ENCODE assay signal across 7 cellular contexts in the genomic region with DNA sequence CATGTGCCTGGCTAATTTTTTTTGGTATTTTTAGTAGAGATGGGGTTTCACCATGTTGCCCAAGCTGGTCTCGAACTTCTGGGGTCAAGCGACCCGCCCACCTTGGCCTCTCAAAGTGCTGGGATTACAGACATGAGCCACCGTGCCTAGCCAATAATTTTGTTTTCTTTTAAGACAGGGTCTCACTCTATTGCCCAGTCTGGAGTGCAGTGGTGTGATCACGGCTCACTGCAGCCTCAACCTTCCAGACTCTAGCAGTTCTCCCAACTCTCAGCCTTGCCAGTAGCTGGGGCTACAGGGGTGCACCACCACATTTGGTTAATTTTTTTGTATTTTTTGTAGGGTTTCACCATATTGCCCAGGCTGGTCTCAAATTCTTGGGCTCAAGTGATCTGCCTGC.
A peak's percentile ranks its signal among the peaks of the same experiment; 100 is the strongest.
DNase-seq lines count a peak whose midpoint lies in the region; ATAC-seq, FAIRE-seq and TF ChIP-seq lines count a peak whose summit lies in the region.
"Not testable (repeated sequence)": the region's sequence is repeated elsewhere in the genome, so short reads cannot be mapped to it uniquely, and the experiment has no call there.

No MANE protein-coding gene starts in this region.

- peak; percentile 7 for FAIRE-seq in bronchial epithelial cell (lab: Jason Lieb, UNC)

- not testable (repeated sequence) for TF ChIP-seq CTCF in HEK293 (tag by site-specific recombination; IDR thresholded peaks at IDR 0.05); WTC11 (IDR thresholded peaks at IDR 0.05); bronchial epithelial cell (IDR thresholded peaks at IDR 0.05; ENCODE audit: insufficient read depth, low read length, severe bottlenecking); glutamatergic neuron (IDR thresholded peaks at IDR 0.05; ENCODE audit: partially characterized antibody, unreplicated experiment); nephron (IDR thresholded peaks at IDR 0.05; ENCODE audit: unreplicated experiment in 3 of 3); parathyroid adenoma (IDR thresholded peaks at IDR 0.05)

- not testable (repeated sequence) for H3K27me3 Mint-ChIP-seq in WTC11 (ENCODE audit: low read depth); activated CD4-positive, alpha-beta T cell treated with anti-CD3 and anti-CD28 coated beads, Interleukin-2, amount 10 ng/mL, durations not matched to agents 24 days and 14 days; glutamatergic neuron (ENCODE audit: unreplicated experiment); nephron (ENCODE audit: low read depth)

- H3K36me3 Mint-ChIP-seq in WTC11; activated CD4-positive, alpha-beta T cell treated with anti-CD3 and anti-CD28 coated beads, Interleukin-2, amount 10 ng/mL, durations not matched to agents 24 days and 14 days (ENCODE audit: low read depth); glutamatergic neuron (ENCODE audit: unreplicated experiment); nephron (ENCODE audit: low read depth): not testable (repeated sequence)

- not testable (repeated sequence) for H3K9me3 ChIP-seq in HEK293 (ENCODE audit: control insufficient read depth, insufficient read depth, low read depth, low read length); parathyroid adenoma (ENCODE audit: control insufficient read depth, low read length)

- not testable (repeated sequence) for ATAC-seq in WTC11

- POLR2A ChIA-PET in HEK293 (lab: Yijun Ruan, JAX): not testable (repeated sequence)
- POLR2A ChIA-PET in WTC11 (lab: Charles Lee): interaction anchor here (0.6 kb wide), 1 partner anchor 9 kb away, joined by 3 read pairs; no protein-coding TSS in a partner anchor

- not testable (repeated sequence) for H3K36me3 ChIP-seq in HEK293 (ENCODE audit: control insufficient read depth in 2 of 2, insufficient read depth in 1 of 2, low read length in 2 of 2); bronchial epithelial cell (ENCODE audit: control insufficient read depth, insufficient read depth, low read length); parathyroid adenoma (ENCODE audit: control insufficient read depth, insufficient read depth, low read length)

- intact Hi-C loops in activated CD4-positive, alpha-beta T cell treated with anti-CD3 and anti-CD28 coated beads, Interleukin-2, amount 10 ng/mL, durations not matched to agents 24 days and 14 days (cut with micrococcal nuclease): not testable (repeated sequence)

- DNase-seq in WTC11 (ENCODE audit: low spot score); bronchial epithelial cell (ENCODE audit: low read depth); glutamatergic neuron: not testable (repeated sequence)
- peak; percentile 21 for DNase-seq in activated CD4-positive, alpha-beta T cell treated with anti-CD3 and anti-CD28 coated beads, Interleukin-2, amount 10 ng/mL, durations not matched to agents 24 days and 14 days

- not testable (repeated sequence) for H3K4me2 ChIP-seq in parathyroid adenoma (ENCODE audit: low read length)

- not testable (repeated sequence) for H3K27ac Mint-ChIP-seq in WTC11; activated CD4-positive, alpha-beta T cell treated with anti-CD3 and anti-CD28 coated beads, Interleukin-2, amount 10 ng/mL, durations not matched to agents 24 days and 14 days
- peak overlapping the region; percentile 5 for H3K27ac Mint-ChIP-seq in glutamatergic neuron (ENCODE audit: unreplicated experiment)
- H3K27ac Mint-ChIP-seq in nephron: peak overlapping the region in 2 of 3 experiments; percentile 22 to 46

- H3K9me3 Mint-ChIP-seq in WTC11; activated CD4-positive, alpha-beta T cell treated with anti-CD3 and anti-CD28 coated beads, Interleukin-2, amount 10 ng/mL, durations not matched to agents 24 days and 14 days; glutamatergic neuron (ENCODE audit: unreplicated experiment); nephron: not testable (repeated sequence)

- not testable (repeated sequence) for H3K4me3 Mint-ChIP-seq in WTC11; activated CD4-positive, alpha-beta T cell treated with anti-CD3 and anti-CD28 coated beads, Interleukin-2, amount 10 ng/mL, durations not matched to agents 24 days and 14 days; glutamatergic neuron (ENCODE audit: unreplicated experiment); nephron

- peak overlapping the region; percentile 2 for H2AFZ ChIP-seq in parathyroid adenoma

- not testable (repeated sequence) for H3K79me2 ChIP-seq in parathyroid adenoma

- H3K27me3 ChIP-seq in bronchial epithelial cell (ENCODE audit: control insufficient read depth, insufficient read depth, low read length); parathyroid adenoma (ENCODE audit: control insufficient read depth, insufficient read depth, low read length): not testable (repeated sequence)

- H3K4me3 ChIP-seq in HEK293 (ENCODE audit: low read depth, low read length); bronchial epithelial cell (ENCODE audit: low read depth, low read length); parathyroid adenoma (ENCODE audit: low read depth, low read length): not testable (repeated sequence)

- CTCF ChIA-PET in HEK293 (lab: Yijun Ruan, JAX): not testable (repeated sequence)
- CTCF ChIA-PET in WTC11 (lab: Charles Lee): interaction anchor here (1.3 kb wide), 1 partner anchor 13 kb away, joined by 3 read pairs; no protein-coding TSS in a partner anchor

- not testable (repeated sequence) for H3K9ac ChIP-seq in parathyroid adenoma

- H3K4me1 Mint-ChIP-seq in WTC11: peaks cover 28% of the 10 kb centered on the region
- H3K4me1 Mint-ChIP-seq in activated CD4-positive, alpha-beta T cell treated with anti-CD3 and anti-CD28 coated beads, Interleukin-2, amount 10 ng/mL, durations not matched to agents 24 days and 14 days: not testable (repeated sequence)
- H3K4me1 Mint-ChIP-seq in glutamatergic neuron (ENCODE audit: low read depth, unreplicated experiment): peaks cover 36% of the 10 kb centered on the region
- H3K4me1 Mint-ChIP-seq in nephron: peaks cover 68% of the 10 kb centered on the region

- not testable (repeated sequence) for H3K4me1 ChIP-seq in HEK293 (ENCODE audit: control insufficient read depth, insufficient read depth, low read length)
- H3K4me1 ChIP-seq in parathyroid adenoma: peaks cover 19% of the 10 kb centered on the region

- not testable (repeated sequence) for H3K27ac ChIP-seq in HEK293 (ENCODE audit: extremely low read depth, low read depth, low read length)
- peak overlapping the region; percentile 89 for H3K27ac ChIP-seq in parathyroid adenoma

TF ChIP-seq in HEK293, 187 proteins besides CTCF, POLR2A, EP300 and RAD21:
- peak; percentile 60; the same call in 1 of the 2 replicates for TF ChIP-seq ZNF121 (tag by site-specific recombination; IDR thresholded peaks at IDR 0.05)

TF ChIP-seq in WTC11, 78 proteins besides CTCF, POLR2A, EP300 and RAD21:
- TF ChIP-seq ZNF121 (CRISPR knock-in tag; IDR thresholded peaks at IDR 0.05): peak; percentile 84; the same call in 1 of the 2 replicates
